In the genomic region with DNA sequence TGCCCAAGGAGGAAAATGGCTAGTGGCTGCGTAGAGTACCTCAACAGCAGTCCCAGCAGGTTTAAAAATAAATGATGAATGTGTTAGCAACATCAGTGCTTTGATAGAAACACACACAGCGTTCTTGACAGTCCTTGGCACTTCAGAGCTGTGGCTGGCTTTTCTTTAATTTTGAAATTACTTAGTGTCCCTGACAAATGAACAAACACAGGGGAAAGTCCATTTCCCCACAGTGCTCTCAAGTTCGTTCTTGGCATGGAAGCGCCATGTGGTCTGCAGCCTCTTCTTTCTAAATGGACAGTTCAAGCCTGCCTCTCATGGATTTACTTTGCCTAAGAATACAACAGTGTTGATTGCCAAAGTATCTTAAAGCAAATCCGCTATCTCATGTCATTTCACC, we compare ENCODE assay signal across 16 cellular contexts.
"Had no signal": no experiment of that assay in that cellular context is flagged by ENCODE, and none has a peak within 500 bp of the region (broad histone marks: within the 10 kb centered on the region; RNA-seq: fewer than 3 reads in every experiment).

No MANE protein-coding gene starts in this region.

- H3K36me3 ChIP-seq: breast epithelium, esophagus squamous epithelium, upper lobe of right lung had no signal

- H3K27me3 ChIP-seq: breast epithelium, esophagus squamous epithelium, upper lobe of right lung had no signal

- ATAC-seq: left ventricle myocardium superior, right cardiac atrium, upper lobe of right lung had no signal

- DNase-seq: activated CD4-positive, alpha-beta memory T cell treated with anti-CD3 and anti-CD28 coated beads for 36 hours; activated gamma-delta T cell; activated T-cell treated with anti-CD3 and anti-CD28 coated beads, Interleukin-2, amount 50 U/mL, for 48 hours; amygdala; esophagus squamous epithelium; kidney; left ventricle myocardium superior; naive B cell; posterior cingulate gyrus; right cardiac atrium; stimulated activated CD4-positive, alpha-beta T cell treated with anti-CD3 and anti-CD28 coated beads, Interleukin-2, amount 100 ng/mL, for 24 hours; stimulated activated naive CD4-positive, alpha-beta T cell; substantia nigra; upper lobe of right lung had no signal

- H3K9me3 ChIP-seq: esophagus squamous epithelium, upper lobe of right lung had no signal

- H3K4me3 ChIP-seq: breast epithelium, esophagus squamous epithelium, upper lobe of right lung had no signal

- H3K4me1 ChIP-seq: breast epithelium, esophagus squamous epithelium, upper lobe of right lung had no signal

- H3K27ac ChIP-seq: esophagus squamous epithelium, upper lobe of right lung, VCaP had no signal
